In the genomic region with DNA sequence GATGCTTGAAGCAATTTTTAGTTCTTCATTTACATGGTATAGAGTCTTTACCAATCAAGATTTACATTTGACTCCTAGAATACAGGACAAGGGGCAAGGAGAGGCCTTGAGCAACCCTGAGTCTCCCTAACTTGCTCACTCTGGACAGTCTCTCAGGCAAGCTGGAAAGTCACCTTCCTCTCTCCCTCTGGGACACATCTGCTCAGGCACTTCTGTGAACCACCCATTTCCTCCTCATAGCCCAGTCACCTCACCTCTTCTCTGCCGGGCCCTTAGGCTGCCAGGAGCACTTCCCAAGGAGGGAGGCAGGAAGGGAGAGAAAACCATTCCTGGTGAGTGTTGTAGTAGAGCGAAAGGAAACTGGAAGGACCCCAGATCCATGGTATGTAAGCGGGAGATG, we compare ENCODE assay signal across 18 cellular contexts.
DNase-seq lines count a peak whose midpoint lies in the region; ATAC-seq and TF ChIP-seq lines count a peak whose summit lies in the region.
"Had no signal": no experiment of that assay in that cellular context is flagged by ENCODE, and none has a peak within 500 bp of the region (broad histone marks: within the 10 kb centered on the region; RNA-seq: fewer than 3 reads in every experiment).

No MANE protein-coding gene starts in this region.

- H3K27me3 Mint-ChIP-seq in dendritic cell treated with granulocyte-macrophage colony-stimulating factor and Interleukin-4, amounts not matched to agents 40 ng/mL and 50 ng/mL, for 4 days: no peaks in the 10 kb centered on the region

- TF ChIP-seq POLR2A in gastrocnemius medialis (IDR thresholded peaks at IDR 0.05): no peak
- TF ChIP-seq POLR2A in Peyer's patch (IDR thresholded peaks at IDR 0.05): no peak

- no peak overlapping the region for H2AFZ ChIP-seq in PC-3 (ENCODE audit: low read length)

- peaks cover 20% of the 10 kb centered on the region for H3K36me3 Mint-ChIP-seq in dendritic cell treated with granulocyte-macrophage colony-stimulating factor and Interleukin-4, amounts not matched to agents 40 ng/mL and 50 ng/mL, for 4 days (ENCODE audit: low read depth)

- DNase-seq in PC-3: no peak
- no peak for DNase-seq in left lung
- no peak for DNase-seq in gastrocnemius medialis
- no peak for DNase-seq in Peyer's patch
- no peak for DNase-seq in activated gamma-delta T cell treated with Interleukin-2 at 50 U/mL for 16 hours
- no peak for DNase-seq in HuH-7 (ENCODE audit: low spot score)
- DNase-seq: AML-193; KBM-7; NCI-H1105; NCI-H2081 treated with DMSO at 0.1 percent for 48 hours; NCI-H446 treated with DMSO at 0.1 percent for 48 hours; NK-92 treated with Interleukin-12 subunit alpha and Interleukin-12 subunit beta, amount 100 ng/mL, for 24 hours; SHP77 treated with DMSO at 0.1 percent for 48 hours; SK-N-SH had no signal

- H3K4me3 ChIP-seq in PC-3 (ENCODE audit: low read length) (no peak overlapping the region), left lung (no peak overlapping the region), gastrocnemius medialis (no peak overlapping the region), Peyer's patch (no peak overlapping the region)
- H3K4me3 ChIP-seq: HAP-1 had no signal

- no peaks in the 10 kb centered on the region for H3K9me3 ChIP-seq in PC-3 (ENCODE audit: low read length)
- no peaks in the 10 kb centered on the region for H3K9me3 ChIP-seq in left lung
- no peaks in the 10 kb centered on the region for H3K9me3 ChIP-seq in gastrocnemius medialis
- no peaks in the 10 kb centered on the region for H3K9me3 ChIP-seq in Peyer's patch
- H3K9me3 ChIP-seq: HAP-1, SK-N-SH had no signal

- TF ChIP-seq CTCF in PC-3 (conservative IDR thresholded peaks at IDR 0.05; ENCODE audit: low read depth, low read length) (no peak), left lung (IDR thresholded peaks at IDR 0.05) (no peak), gastrocnemius medialis (IDR thresholded peaks at IDR 0.05 in 4 of 5, conservative IDR thresholded peaks at IDR 0.05 in 1 of 5) (no peak), Peyer's patch (IDR thresholded peaks at IDR 0.05) (no peak)

- H3K27ac ChIP-seq in PC-3 (ENCODE audit: low read length) (no peak overlapping the region), left lung (no peak overlapping the region), gastrocnemius medialis (peak overlapping the region; percentile 2 to 69 (median 56)), Peyer's patch (no peak overlapping the region)
- H3K27ac ChIP-seq: C4-2B had no signal

- no TSS peak for BruUV-seq in PC-3 (replicated peaks; lab: Mats Ljungman, UMichigan)

- in situ Hi-C loops in gastrocnemius medialis (cut with MboI; ENCODE audit: low sequenced_read_pairs in 4 of 4): no loop called here

- intact Hi-C loops in PC-3 (cut with micrococcal nuclease) (no loop called here), left lung (cut with DNase I) (no loop called here), gastrocnemius medialis (cut with DNase I; ENCODE audit: low total_unique reads) (no loop called here)
- intact Hi-C loops in dendritic cell treated with granulocyte-macrophage colony-stimulating factor and Interleukin-4, amounts not matched to agents 40 ng/mL and 50 ng/mL, for 4 days (cut with micrococcal nuclease): no loop called here

- H4K20me1 ChIP-seq in PC-3 (ENCODE audit: low read length): no peaks in the 10 kb centered on the region

- POLR2A ChIA-PET in PC-3 (lab: Charles Lee; ENCODE audit: unreplicated experiment): no interaction called here

- peak; percentile 22; the same call in 1 of the 2 replicates for ATAC-seq in PC-3
- peak; percentile 67 for ATAC-seq in left lung
- ATAC-seq in gastrocnemius medialis: no peak
- ATAC-seq in HG03159 (IDR thresholded peaks at IDR 0.05; ENCODE audit: unreplicated experiment): no peak

- H3K36me3 ChIP-seq in PC-3 (ENCODE audit: low read depth, low read length) (no peaks in the 10 kb centered on the region), left lung (no peaks in the 10 kb centered on the region), gastrocnemius medialis (peaks cover 0 to 6% of the 10 kb centered on the region in 2 donors), Peyer's patch (no peaks in the 10 kb centered on the region)
- H3K36me3 ChIP-seq: HAP-1 had no signal

- H3K4me1 ChIP-seq in PC-3 (ENCODE audit: insufficient read depth, low read length) (no peaks in the 10 kb centered on the region), left lung (peaks cover 11 to 48% of the 10 kb centered on the region in 2 donors), gastrocnemius medialis (peaks cover 42 to 47% of the 10 kb centered on the region in 2 donors), Peyer's patch (no peaks in the 10 kb centered on the region)
- H3K4me1 ChIP-seq: HAP-1 had no signal

- H3K4me1 Mint-ChIP-seq in dendritic cell treated with granulocyte-macrophage colony-stimulating factor and Interleukin-4, amounts not matched to agents 40 ng/mL and 50 ng/mL, for 4 days (ENCODE audit: low read depth): peaks cover 60% of the 10 kb centered on the region

- H3K4me2 ChIP-seq in PC-3 (ENCODE audit: low read length): no peak overlapping the region
- H3K4me2 ChIP-seq: SK-N-SH had no signal

- H3K79me2 ChIP-seq in PC-3 (ENCODE audit: low read length): no peaks in the 10 kb centered on the region

- no peaks in the 10 kb centered on the region for H3K9me3 Mint-ChIP-seq in dendritic cell treated with granulocyte-macrophage colony-stimulating factor and Interleukin-4, amounts not matched to agents 40 ng/mL and 50 ng/mL, for 4 days

- no peaks in the 10 kb centered on the region for H3F3A ChIP-seq in PC-3 (ENCODE audit: low read length, unreplicated experiment)

- H3K27ac Mint-ChIP-seq in dendritic cell treated with granulocyte-macrophage colony-stimulating factor and Interleukin-4, amounts not matched to agents 40 ng/mL and 50 ng/mL, for 4 days: peak overlapping the region; percentile 53

- H3K4me3 Mint-ChIP-seq in dendritic cell treated with granulocyte-macrophage colony-stimulating factor and Interleukin-4, amounts not matched to agents 40 ng/mL and 50 ng/mL, for 4 days: no peak overlapping the region

- CTCF ChIA-PET in PC-3 (lab: Charles Lee): no interaction called here

- no peak overlapping the region for H3K9ac ChIP-seq in PC-3 (ENCODE audit: low read length)
- H3K9ac ChIP-seq: SK-N-SH had no signal

- no peaks in the 10 kb centered on the region for H3K9me2 ChIP-seq in PC-3 (replicated peaks; ENCODE audit: low read length)
- H3K9me2 ChIP-seq: SK-N-SH had no signal

- H3K27me3 ChIP-seq in PC-3 (ENCODE audit: low read length) (no peaks in the 10 kb centered on the region), left lung (no peaks in the 10 kb centered on the region), gastrocnemius medialis (no peaks in the 10 kb centered on the region), Peyer's patch (no peaks in the 10 kb centered on the region)

Comparison
In these comparisons a context has a peak if more than half of its experiments do, and no peak if none do; other contexts are left out.
1. ATAC-seq: peak in PC-3 (single experiment) and left lung (single experiment); none in gastrocnemius medialis (0 of 2) and HG03159 (single experiment).
2. H3K27ac ChIP-seq: peak in gastrocnemius medialis (4 of 4); none in PC-3 (single experiment), left lung (0 of 2) and Peyer's patch (0 of 4).